Comparison of ENCODE assay signal across 16 cellular contexts in genomic region chr5:94268226-94268625, GRCh38.
"Had no signal": no experiment of that assay in that cellular context is flagged by ENCODE, and none has a peak within 500 bp of the region (broad histone marks: within the 10 kb centered on the region; RNA-seq: fewer than 3 reads in every experiment).

No MANE protein-coding gene starts in this region.

- H3K36me3 ChIP-seq: cardiac muscle cell, heart left ventricle had no signal

- FAIRE-seq: astrocyte, colon, frontal cortex had no signal

- H3K4me3 Mint-ChIP-seq: activated CD4-positive, alpha-beta T cell treated with anti-CD3 and anti-CD28 coated beads for 36 hours; activated CD8-positive, alpha-beta T cell treated with anti-CD3 and anti-CD28 coated beads, Interleukin-2, amount 10 ng/mL, durations not matched to agents 7 days and 5 days; nephron had no signal

- H3K9me3 ChIP-seq: testis had no signal

- ATAC-seq: activated CD4-positive, alpha-beta T cell treated with anti-CD3 and anti-CD28 coated beads for 36 hours; activated CD8-positive, alpha-beta T cell treated with anti-CD3 and anti-CD28 coated beads, Interleukin-2, amount 10 ng/mL, durations not matched to agents 7 days and 5 days; heart left ventricle; left lobe of liver; sciatic nerve; stimulated activated naive CD8-positive, alpha-beta T cell treated with anti-CD3 and anti-CD28 coated beads, Interleukin-15, Interleukin-2, amounts not matched to agents 100 U/mL and 50 U/mL, for 24 hours had no signal

- H3K27ac Mint-ChIP-seq: activated CD4-positive, alpha-beta T cell treated with anti-CD3 and anti-CD28 coated beads for 36 hours; activated CD8-positive, alpha-beta T cell treated with anti-CD3 and anti-CD28 coated beads, Interleukin-2, amount 10 ng/mL, durations not matched to agents 7 days and 5 days; nephron had no signal

- H3K27ac ChIP-seq: cardiac muscle cell, heart left ventricle, testis, VCaP had no signal

- H3K27me3 ChIP-seq: heart left ventricle, testis had no signal

- H3K4me3 ChIP-seq: cardiac muscle cell, heart left ventricle, testis had no signal

- H3K4me1 Mint-ChIP-seq: nephron had no signal

- DNase-seq: activated CD4-positive, alpha-beta T cell treated with anti-CD3 and anti-CD28 coated beads for 36 hours; activated CD8-positive, alpha-beta memory T cell treated with anti-CD3 and anti-CD28 coated beads, Interleukin-2, amount 50 U/mL, for 48 hours; activated CD8-positive, alpha-beta T cell treated with anti-CD3 and anti-CD28 coated beads, Interleukin-2, amount 10 ng/mL, durations not matched to agents 7 days and 5 days; effector CD4-positive, alpha-beta T cell; heart left ventricle; stimulated activated naive CD8-positive, alpha-beta T cell treated with anti-CD3 and anti-CD28 coated beads, Interleukin-15, Interleukin-2, amounts not matched to agents 100 U/mL and 50 U/mL, for 24 hours; T1000; testis had no signal

- H3K4me1 ChIP-seq: heart left ventricle, testis had no signal
